In genomic region chrX:15929231-15929630, GRCh38 we compare ENCODE assay signal across 24 cellular contexts.
A peak's percentile ranks its signal among the peaks of the same experiment; 100 is the strongest.
DNase-seq lines count a peak whose midpoint lies in the region; ATAC-seq, FAIRE-seq and TF ChIP-seq lines count a peak whose summit lies in the region.
"Had no signal": no experiment of that assay in that cellular context is flagged by ENCODE, and none has a peak within 500 bp of the region (broad histone marks: within the 10 kb centered on the region; RNA-seq: fewer than 3 reads in every experiment).

No MANE protein-coding gene starts in this region.

- H3K14ac ChIP-seq in trophoblast cell (ENCODE audit: low read length): no peak overlapping the region

- H2AK5ac ChIP-seq in trophoblast cell (ENCODE audit: low read length): no peak overlapping the region

- TF ChIP-seq CTCF in astrocyte (IDR thresholded peaks at IDR 0.05; ENCODE audit: insufficient read depth, low read depth, low read length): no peak
- TF ChIP-seq CTCF in glutamatergic neuron (IDR thresholded peaks at IDR 0.05; ENCODE audit: partially characterized antibody, unreplicated experiment): no peak
- TF ChIP-seq CTCF in left ventricle myocardium inferior (IDR thresholded peaks at IDR 0.05; ENCODE audit: borderline replicate concordance): no peak

- H3K27ac ChIP-seq in astrocyte (ENCODE audit: low read depth, low read length): no peak overlapping the region
- peak overlapping the region; percentile 46 for H3K27ac ChIP-seq in trophoblast cell (ENCODE audit: low read depth, low read length)
- no peak overlapping the region for H3K27ac ChIP-seq in left ventricle myocardium inferior (replicated peaks)

- H3K4me3 ChIP-seq in astrocyte (ENCODE audit: insufficient read depth, low read depth, low read length) (no peak overlapping the region), trophoblast cell (ENCODE audit: low read depth, low read length) (no peak overlapping the region), left ventricle myocardium inferior (no peak overlapping the region)
- H3K4me3 ChIP-seq: MG63 had no signal

- H3K27me3 Mint-ChIP-seq in astrocyte (ENCODE audit: low read depth, unreplicated experiment): no peaks in the 10 kb centered on the region
- H3K27me3 Mint-ChIP-seq in glutamatergic neuron (ENCODE audit: unreplicated experiment): peaks cover 3% of the 10 kb centered on the region

- FAIRE-seq in astrocyte (lab: Jason Lieb, UNC): no peak
- FAIRE-seq: A204.1, GM12891, RCC 7860 had no signal

- H3K18ac ChIP-seq in trophoblast cell (ENCODE audit: low read length): no peak overlapping the region

- H3K9me3 Mint-ChIP-seq in astrocyte (ENCODE audit: unreplicated experiment): peaks cover 5% of the 10 kb centered on the region
- H3K9me3 Mint-ChIP-seq in glutamatergic neuron (ENCODE audit: unreplicated experiment): peaks cover 2% of the 10 kb centered on the region
- H3K9me3 Mint-ChIP-seq: CD4-positive, alpha-beta T cell; IgD-negative memory B cell had no signal

- H3K9ac ChIP-seq in astrocyte (ENCODE audit: low read length): no peak overlapping the region
- no peak overlapping the region for H3K9ac ChIP-seq in trophoblast cell (ENCODE audit: low read length)
- H3K9ac ChIP-seq: SK-N-SH had no signal

- H3K79me1 ChIP-seq in trophoblast cell (ENCODE audit: low read length): no peaks in the 10 kb centered on the region

- ATAC-seq in left colon: peak; percentile 40
- no peak for ATAC-seq in HG03342 (IDR thresholded peaks at IDR 0.05; ENCODE audit: unreplicated experiment)

- H3K4me1 Mint-ChIP-seq in astrocyte (ENCODE audit: low read depth, unreplicated experiment): peaks cover 24% of the 10 kb centered on the region
- H3K4me1 Mint-ChIP-seq in glutamatergic neuron (ENCODE audit: low read depth, unreplicated experiment): peaks cover 7% of the 10 kb centered on the region

- H3K9me3 ChIP-seq in astrocyte (ENCODE audit: insufficient read depth, low read depth, low read length) (no peaks in the 10 kb centered on the region), trophoblast cell (ENCODE audit: insufficient read depth, low read depth, low read length) (no peaks in the 10 kb centered on the region), left ventricle myocardium inferior (replicated peaks) (no peaks in the 10 kb centered on the region)
- H3K9me3 ChIP-seq: MG63, SK-N-SH had no signal

- H3K4me2 ChIP-seq in astrocyte (ENCODE audit: low read length) (no peak overlapping the region), trophoblast cell (ENCODE audit: low read length) (peak overlapping the region; percentile 27)
- H3K4me2 ChIP-seq: SK-N-SH had no signal

- no peak overlapping the region for H2BK5ac ChIP-seq in trophoblast cell (ENCODE audit: low read depth, low read length, poor library complexity)

- no peak overlapping the region for H4K8ac ChIP-seq in trophoblast cell (ENCODE audit: low read depth, low read length)

- H3K27me3 ChIP-seq in astrocyte (ENCODE audit: insufficient read depth, low read length) (no peaks in the 10 kb centered on the region), trophoblast cell (ENCODE audit: insufficient read depth, low read length) (no peaks in the 10 kb centered on the region), left ventricle myocardium inferior (ENCODE audit: low read depth) (no peaks in the 10 kb centered on the region)
- H3K27me3 ChIP-seq: MG63 had no signal

- H3K4me3 Mint-ChIP-seq in astrocyte (ENCODE audit: unreplicated experiment): no peak overlapping the region
- H3K4me3 Mint-ChIP-seq in glutamatergic neuron (ENCODE audit: unreplicated experiment): no peak overlapping the region
- H3K4me3 Mint-ChIP-seq: CD4-positive, alpha-beta T cell; IgD-negative memory B cell had no signal

- no peaks in the 10 kb centered on the region for H4K20me1 ChIP-seq in astrocyte (ENCODE audit: insufficient read depth, low read length)

- no peak overlapping the region for H2BK120ac ChIP-seq in trophoblast cell (ENCODE audit: insufficient read depth, low read length, poor library complexity)

- no peak overlapping the region for H2BK12ac ChIP-seq in trophoblast cell (ENCODE audit: low read length)

- peak; percentile 7 for DNase-seq in EL
- peak; percentile 3 for DNase-seq in astrocyte (ENCODE audit: low read depth)
- no peak for DNase-seq in left colon
- peak in 1 of 2 donors; percentile 34 for DNase-seq in trophoblast cell
- no peak for DNase-seq in glutamatergic neuron
- no peak for DNase-seq in AML-193 (lab: John Stamatoyannopoulos, UW)
- no peak for DNase-seq in left ventricle myocardium inferior
- DNase-seq: CD4-positive, alpha-beta T cell; DMS153; GOT3; Karpas-422; MG63; NCI-H1092; NCI-H2081; NCI-H446 treated with DMSO at 0.1 percent for 48 hours; NCI-H748 treated with DMSO at 0.1 percent for 48 hours; NK-92 treated with Interleukin-12 subunit alpha and Interleukin-12 subunit beta, amount 100 ng/mL, for 24 hours; Right ventricle myocardium superior; SK-N-SH had no signal

- H4K91ac ChIP-seq in trophoblast cell (ENCODE audit: low read depth, low read length): no peak overlapping the region

- intact Hi-C loops in left colon (cut with DNase I, micrococcal nuclease): no loop called here
- intact Hi-C loops in left ventricle myocardium inferior (cut with micrococcal nuclease): no loop called here

- H3K4me1 ChIP-seq in astrocyte (ENCODE audit: insufficient read depth, low read length) (no peaks in the 10 kb centered on the region), trophoblast cell (ENCODE audit: control insufficient read depth in 1 of 2, insufficient read depth in 2 of 2, low read length in 2 of 2) (peaks cover 0 to 8% of the 10 kb centered on the region in 2 experiments), left ventricle myocardium inferior (peaks cover 7% of the 10 kb centered on the region)

- H3K4ac ChIP-seq in trophoblast cell (ENCODE audit: low read depth, low read length): no peak overlapping the region

- H3K27ac Mint-ChIP-seq in astrocyte (ENCODE audit: unreplicated experiment): peak overlapping the region; percentile 41
- H3K27ac Mint-ChIP-seq in glutamatergic neuron (ENCODE audit: unreplicated experiment): no peak overlapping the region
- H3K27ac Mint-ChIP-seq: CD4-positive, alpha-beta T cell; IgD-negative memory B cell had no signal

- H3K36me3 Mint-ChIP-seq in astrocyte (ENCODE audit: low read depth, unreplicated experiment) (no peaks in the 10 kb centered on the region), glutamatergic neuron (ENCODE audit: unreplicated experiment) (no peaks in the 10 kb centered on the region)

- WGBS in trophoblast cell (ENCODE audit: extremely low coverage, insufficient coverage, insufficient read length): no CpG with 5 or more reads among the region's 2 CpGs

- no peaks in the 10 kb centered on the region for H3K36me3 ChIP-seq in astrocyte (ENCODE audit: insufficient read depth, low read length)
- no peaks in the 10 kb centered on the region for H3K36me3 ChIP-seq in trophoblast cell (ENCODE audit: control insufficient read depth in 1 of 2, insufficient read depth in 2 of 2, low read length in 2 of 2)
- no peaks in the 10 kb centered on the region for H3K36me3 ChIP-seq in left ventricle myocardium inferior
- H3K36me3 ChIP-seq: MG63 had no signal

- H3K79me2 ChIP-seq in astrocyte (ENCODE audit: insufficient read depth, low read length) (no peaks in the 10 kb centered on the region), trophoblast cell (ENCODE audit: control insufficient read depth, insufficient read depth, low read length, poor library complexity) (no peaks in the 10 kb centered on the region)

- no peak overlapping the region for H4K12ac ChIP-seq in trophoblast cell (ENCODE audit: low read depth, low read length)

- H2AFZ ChIP-seq in astrocyte (ENCODE audit: low read depth, low read length) (no peak overlapping the region), trophoblast cell (ENCODE audit: insufficient read depth, low read length, poor library complexity) (no peak overlapping the region)

- no peak overlapping the region for H3K23ac ChIP-seq in trophoblast cell (ENCODE audit: low read length)

Comparison
In these comparisons a context has a peak if more than half of its experiments do, and no peak if none do; other contexts are left out.
1. DNase-seq: peak in EL (single experiment) and astrocyte (single experiment); none in left colon (0 of 2), glutamatergic neuron (single experiment), AML-193 (0 of 2) and left ventricle myocardium inferior (single experiment).